In the genomic region with DNA sequence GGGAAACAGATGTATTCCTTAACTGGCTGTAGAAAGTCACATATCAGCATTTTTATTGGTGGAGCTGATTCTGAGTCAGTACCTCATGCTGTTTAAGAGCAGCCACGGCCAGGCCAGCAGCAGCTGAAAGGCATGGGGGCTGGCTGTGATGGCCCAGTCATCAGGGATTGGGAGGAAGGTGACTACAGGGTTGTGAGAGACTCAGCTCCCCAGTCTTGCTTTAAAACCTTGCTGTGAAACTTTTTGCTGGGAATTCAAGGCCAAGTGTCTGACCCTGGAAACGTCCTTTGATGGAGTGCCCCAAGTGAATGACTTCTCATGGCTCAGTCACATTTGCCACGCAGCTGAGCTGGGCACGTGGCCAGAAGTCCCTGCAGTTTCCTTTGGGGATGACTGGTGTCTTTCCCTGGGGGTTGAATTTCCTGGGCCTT, we compare ENCODE assay signal across 9 cellular contexts. TPM values are rescaled to one million over a fixed set of nuclear protein-coding genes. Genes with fewer than 3 reads are reported as not detected.
DNase-seq lines count a peak whose midpoint lies in the region; ATAC-seq and FAIRE-seq lines count a peak whose summit lies in the region.
"Had no signal": no experiment of that assay in that cellular context is flagged by ENCODE, and none has a peak within 500 bp of the region (broad histone marks: within the 10 kb centered on the region; RNA-seq: fewer than 3 reads in every experiment).

No MANE protein-coding gene starts in this region.

- H3K18ac ChIP-seq in neuronal stem cell (ENCODE audit: low read length) = no peak overlapping the region

- no peak overlapping the region for H2BK15ac ChIP-seq in neuronal stem cell (ENCODE audit: low read length)

- no peak overlapping the region for H3K23ac ChIP-seq in neuronal stem cell (ENCODE audit: low read depth, low read length, poor library complexity)

- H3K79me1 ChIP-seq in neuronal stem cell (ENCODE audit: low read depth, low read length) = peaks cover 5% of the 10 kb centered on the region

- no peak overlapping the region for H2AK5ac ChIP-seq in neuronal stem cell (ENCODE audit: low read depth, low read length)

- H3K9ac ChIP-seq in neuronal stem cell (ENCODE audit: low read depth, low read length, poor library complexity) = no peak overlapping the region

- peaks cover 0 to 3% of the 10 kb centered on the region in 2 donors for H3K9me3 ChIP-seq in neuronal stem cell (replicated peaks in 1 of 2; ENCODE audit: control insufficient read depth in 2 of 2, insufficient read depth in 1 of 2, low read depth in 1 of 2, low read length in 2 of 2)
- no peaks in the 10 kb centered on the region for H3K9me3 ChIP-seq in small intestine (ENCODE audit: control insufficient read depth, low read depth)

- H3K36me3 ChIP-seq in neuronal stem cell (replicated peaks in 1 of 2; ENCODE audit: control insufficient read depth in 2 of 2, insufficient read depth in 2 of 2, low read length in 2 of 2) (peaks cover 3 to 56% of the 10 kb centered on the region in 2 donors), small intestine (ENCODE audit: control insufficient read depth in 2 of 2, insufficient read depth in 2 of 2, low read length in 2 of 2) (no peaks in the 10 kb centered on the region)

- no peak overlapping the region for H3K4ac ChIP-seq in neuronal stem cell (ENCODE audit: low read length)

- no peak overlapping the region for H2BK5ac ChIP-seq in neuronal stem cell (ENCODE audit: low read length)

- peaks cover 0 to 5% of the 10 kb centered on the region in 2 donors for H3K4me1 ChIP-seq in neuronal stem cell (ENCODE audit: control insufficient read depth in 2 of 2, insufficient read depth in 1 of 2, low read depth in 1 of 2, low read length in 2 of 2)
- H3K4me1 ChIP-seq in small intestine (ENCODE audit: control insufficient read depth in 2 of 2, insufficient read depth in 1 of 2, low read depth in 1 of 2, low read length in 1 of 2) = peaks cover 0 to 2% of the 10 kb centered on the region in 2 donors

- no peak overlapping the region for H3K4me3 ChIP-seq in neuronal stem cell (ENCODE audit: low read length in 2 of 2)
- no peak overlapping the region for H3K4me3 ChIP-seq in small intestine (ENCODE audit: low read depth in 1 of 2, low read length in 2 of 2)

- H2BK12ac ChIP-seq in neuronal stem cell (ENCODE audit: low read length) = no peak overlapping the region

- H4K8ac ChIP-seq in neuronal stem cell (ENCODE audit: low read depth, low read length) = no peak overlapping the region

- DNase-seq in DMS79 (lab: John Stamatoyannopoulos, UW) = peak; percentile 58
- peak; percentile 49 for DNase-seq in NCI-H1092 treated with DMSO at 0.1 percent for 48 hours (lab: John Stamatoyannopoulos, UW)
- peak; percentile 69 for DNase-seq in non-pigmented ciliary epithelial cell (ENCODE audit: low read depth)
- DNase-seq in SK-N-DZ (ENCODE audit: low spot score) = no peak
- DNase-seq in neuronal stem cell (ENCODE audit: low spot score) = no peak
- no peak for DNase-seq in small intestine

- no peak overlapping the region for H4K91ac ChIP-seq in neuronal stem cell (ENCODE audit: low read depth, low read length, poor library complexity)

- FAIRE-seq in small intestine (lab: Jason Lieb, UNC) = no peak

- H3K27me3 ChIP-seq in neuronal stem cell (ENCODE audit: control insufficient read depth in 3 of 3, insufficient read depth in 3 of 3, low read depth in 1 of 3, low read length in 3 of 3) = no peaks in the 10 kb centered on the region
- H3K27me3 ChIP-seq in small intestine (ENCODE audit: control insufficient read depth in 2 of 2, insufficient read depth in 2 of 2, low read length in 2 of 2) = no peaks in the 10 kb centered on the region

- ATAC-seq in GM18867 (IDR thresholded peaks at IDR 0.05; ENCODE audit: unreplicated experiment) = no peak

- H3K14ac ChIP-seq in neuronal stem cell (ENCODE audit: low read length) = no peak overlapping the region

- no peak overlapping the region for H2AFZ ChIP-seq in neuronal stem cell (ENCODE audit: low read length)

- no peak overlapping the region for H3K4me2 ChIP-seq in neuronal stem cell (ENCODE audit: insufficient read depth, low read length, poor library complexity, severe bottlenecking)

- H3K27ac ChIP-seq in cingulate gyrus (ENCODE audit: low read depth, low read length) = peak overlapping the region; percentile 41
- no peak overlapping the region for H3K27ac ChIP-seq in neuronal stem cell (replicated peaks; ENCODE audit: low read length)
- no peak overlapping the region for H3K27ac ChIP-seq in small intestine (ENCODE audit: low read depth in 1 of 2, low read length in 1 of 2)

- no CpG with 5 or more reads among the region's 4 CpGs for WGBS in neuronal stem cell (ENCODE audit: extremely low coverage in 2 of 2, insufficient read length in 2 of 2, insufficient replicate concordance in 1 of 2), 2 donors
- 29 to 43% (median 43%) methylated on average over 4 of the region's 4 CpGs for WGBS in small intestine, 3 donors

- H2BK120ac ChIP-seq in neuronal stem cell (ENCODE audit: low read depth, low read length) = no peak overlapping the region

RNA-seq across cellular contexts. Expression of gene RNF113B, which starts 39.1 kb away (rescaled TPM):
- polyA plus RNA-seq in SK-N-DZ (2014; cell fraction: cytosol; rRNA removed) = not detected in 2 replicates
- polyA plus RNA-seq in SK-N-DZ (2014; cell fraction: nucleus; rRNA removed) = not detected in 2 replicates
- not detected for polyA plus RNA-seq in neuronal stem cell (2013, experiment 1 of 2)
- polyA plus RNA-seq in neuronal stem cell (2013, experiment 2 of 2) = not detected
- polyA plus RNA-seq in small intestine = not detected
- polyA plus RNA-seq: thymus had no signal

Comparison
In these comparisons a context has a peak if more than half of its experiments do, and no peak if none do; other contexts are left out.
1. DNase-seq: peak in DMS79 (single experiment), NCI-H1092 treated with DMSO at 0.1 percent for 48 hours (single experiment) and non-pigmented ciliary epithelial cell (single experiment); none in SK-N-DZ (single experiment), neuronal stem cell (single experiment) and small intestine (single experiment).